In genomic region chr17:20986767-20987510, GRCh38 we compare ENCODE assay signal across 29 cellular contexts.
"Had no signal": no experiment of that assay in that cellular context is flagged by ENCODE, and none has a peak within 500 bp of the region (broad histone marks: within the 10 kb centered on the region; RNA-seq: fewer than 3 reads in every experiment).

No MANE protein-coding gene starts in this region.

- FAIRE-seq: astrocyte, small intestine, TTC549 had no signal

- H3K4me1 ChIP-seq: left ventricle myocardium inferior, suprapubic skin had no signal

- H3K9me3 Mint-ChIP-seq: activated CD4-positive, alpha-beta memory T cell treated with anti-CD3 and anti-CD28 coated beads for 36 hours; activated CD4-positive, alpha-beta T cell treated with anti-CD3 and anti-CD28 coated beads, Interleukin-2, amount 10 ng/mL, durations not matched to agents 24 days and 14 days; dendritic cell treated with granulocyte-macrophage colony-stimulating factor and Interleukin-4, amounts not matched to agents 40 ng/mL and 50 ng/mL, for 4 days; stimulated activated memory B cell treated with anti-CD40 and anti-IgM and Interleukin-4, amounts not matched to agents 10 μg/mL and 1 μg/mL and 100 μg/mL, for 72 hours; T-helper 1 cell treated with Interleukin-12 subunit alpha and Interleukin-12 subunit beta and Interleukin-4 antibody, amounts not matched to agents 30 μg/mL and 1 μg/mL, for 36 hours had no signal

- H3K4me3 ChIP-seq: esophagus muscularis mucosa, left ventricle myocardium inferior, mucosa of descending colon, sigmoid colon, suprapubic skin, tibial artery had no signal

- ATAC-seq: activated CD4-positive, CD25-positive, alpha-beta regulatory T cell treated with anti-CD3 and anti-CD28 coated beads, Interleukin-2, amount 50 U/mL, for 24 hours; mucosa of descending colon; stimulated activated memory B cell treated with anti-CD40 and anti-IgM and Interleukin-4, amounts not matched to agents 10 μg/mL and 1 μg/mL and 100 μg/mL, for 72 hours had no signal

- H3K4me1 Mint-ChIP-seq: activated CD4-positive, alpha-beta T cell treated with anti-CD3 and anti-CD28 coated beads, Interleukin-2, amount 10 ng/mL, durations not matched to agents 24 days and 14 days; stimulated activated memory B cell treated with anti-CD40 and anti-IgM and Interleukin-4, amounts not matched to agents 10 μg/mL and 1 μg/mL and 100 μg/mL, for 72 hours had no signal

- H3K27me3 Mint-ChIP-seq: activated CD4-positive, alpha-beta memory T cell treated with anti-CD3 and anti-CD28 coated beads for 36 hours; activated CD4-positive, alpha-beta T cell treated with anti-CD3 and anti-CD28 coated beads, Interleukin-2, amount 10 ng/mL, durations not matched to agents 24 days and 14 days; progenitor cell of endocrine pancreas; stimulated activated memory B cell treated with anti-CD40 and anti-IgM and Interleukin-4, amounts not matched to agents 10 μg/mL and 1 μg/mL and 100 μg/mL, for 72 hours had no signal

- H3K27ac Mint-ChIP-seq: activated CD4-positive, alpha-beta memory T cell treated with anti-CD3 and anti-CD28 coated beads for 36 hours; activated CD4-positive, alpha-beta T cell treated with anti-CD3 and anti-CD28 coated beads, Interleukin-2, amount 10 ng/mL, durations not matched to agents 24 days and 14 days; dendritic cell treated with granulocyte-macrophage colony-stimulating factor and Interleukin-4, amounts not matched to agents 40 ng/mL and 50 ng/mL, for 4 days; nephron progenitor cell; stimulated activated memory B cell treated with anti-CD40 and anti-IgM and Interleukin-4, amounts not matched to agents 10 μg/mL and 1 μg/mL and 100 μg/mL, for 72 hours; T-helper 1 cell treated with Interleukin-12 subunit alpha and Interleukin-12 subunit beta and Interleukin-4 antibody, amounts not matched to agents 30 μg/mL and 1 μg/mL, for 36 hours had no signal

- H3K9me3 ChIP-seq: esophagus muscularis mucosa, left ventricle myocardium inferior, mucosa of descending colon, neutrophil, sigmoid colon, suprapubic skin, tibial artery had no signal

- H3K27me3 ChIP-seq: brain microvascular endothelial cell, esophagus muscularis mucosa, neutrophil, sigmoid colon, suprapubic skin, tibial artery had no signal

- H3K27ac ChIP-seq: brain microvascular endothelial cell, esophagus muscularis mucosa, left ventricle myocardium inferior, neutrophil, sigmoid colon, suprapubic skin, tibial artery, VCaP had no signal

- H3K36me3 ChIP-seq: brain microvascular endothelial cell, esophagus muscularis mucosa, left ventricle myocardium inferior, neutrophil, sigmoid colon, suprapubic skin, tibial artery had no signal

- H3K36me3 Mint-ChIP-seq: activated CD4-positive, alpha-beta memory T cell treated with anti-CD3 and anti-CD28 coated beads for 36 hours had no signal

- H3K4me3 Mint-ChIP-seq: activated CD4-positive, alpha-beta memory T cell treated with anti-CD3 and anti-CD28 coated beads for 36 hours; activated CD4-positive, alpha-beta T cell treated with anti-CD3 and anti-CD28 coated beads, Interleukin-2, amount 10 ng/mL, durations not matched to agents 24 days and 14 days; dendritic cell treated with granulocyte-macrophage colony-stimulating factor and Interleukin-4, amounts not matched to agents 40 ng/mL and 50 ng/mL, for 4 days; nephron progenitor cell; stimulated activated memory B cell treated with anti-CD40 and anti-IgM and Interleukin-4, amounts not matched to agents 10 μg/mL and 1 μg/mL and 100 μg/mL, for 72 hours; T-helper 1 cell treated with Interleukin-12 subunit alpha and Interleukin-12 subunit beta and Interleukin-4 antibody, amounts not matched to agents 30 μg/mL and 1 μg/mL, for 36 hours had no signal

- DNase-seq: activated CD4-positive, alpha-beta memory T cell treated with anti-CD3 and anti-CD28 coated beads for 36 hours; activated CD4-positive, alpha-beta T cell treated with anti-CD3 and anti-CD28 coated beads, Interleukin-2, amount 10 ng/mL, durations not matched to agents 24 days and 14 days; activated CD8-positive, alpha-beta memory T cell treated with anti-CD3 and anti-CD28 coated beads, Interleukin-2, amount 50 U/mL, for 4 hours; activated gamma-delta T cell treated with Interleukin-2 at 50 U/mL for 16 hours; activated naive CD4-positive, alpha-beta T cell treated with anti-CD3 and anti-CD28 coated beads, Interleukin-2, amount 50 U/mL, for 16 hours; activated T-cell treated with anti-CD3 and anti-CD28 coated beads, Interleukin-2, amount 50 U/mL, for 1 hour; amniotic stem cell; brain microvascular endothelial cell; central memory CD4-positive, alpha-beta T cell; foreskin melanocyte; left ventricle myocardium inferior; mucosa of descending colon; nephron progenitor cell; sigmoid colon; small intestine; stimulated activated CD4-positive, alpha-beta T cell treated with anti-CD3 and anti-CD28 coated beads, Interleukin-4, amount 100 ng/mL, for 24 hours; T-helper 9 cell had no signal
